Comparison of ENCODE assay signal across 11 cellular contexts in the genomic region with DNA sequence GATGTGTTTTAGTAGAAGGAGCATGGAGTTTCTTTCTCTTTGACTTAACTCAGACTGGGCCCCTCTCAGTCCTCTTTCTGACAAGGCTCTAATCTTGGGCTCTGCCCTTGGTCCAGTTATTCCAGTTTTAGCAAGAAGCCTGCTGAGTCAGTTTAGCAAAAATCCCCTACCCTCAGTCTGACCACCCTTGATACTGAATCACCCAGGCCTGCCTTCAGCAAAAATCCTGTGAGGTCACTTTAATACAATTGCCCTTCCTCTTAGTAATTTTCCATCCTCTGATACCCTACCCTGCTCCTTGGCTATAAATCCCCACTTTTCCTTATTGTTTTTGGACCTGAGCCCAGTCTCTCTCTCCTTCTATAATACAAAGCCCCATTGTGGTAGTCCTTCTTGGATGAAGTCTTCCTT.
A peak's percentile ranks its signal among the peaks of the same experiment; 100 is the strongest.
DNase-seq lines count a peak whose midpoint lies in the region; TF ChIP-seq lines count a peak whose summit lies in the region.
"Had no signal": no experiment of that assay in that cellular context is flagged by ENCODE, and none has a peak within 500 bp of the region (broad histone marks: within the 10 kb centered on the region; RNA-seq: fewer than 3 reads in every experiment).

No MANE protein-coding gene starts in this region.

- in situ Hi-C loops in astrocyte of the spinal cord (cut with HindIII; ENCODE audit: low sequenced_read_pairs), result no loop called here
- in situ Hi-C loops in GM13977 (cut with MboI; ENCODE audit: low pct_unique_long_range_greater_than_20kb, low sequenced_read_pairs, unreplicated experiment), result no loop called here

- TF ChIP-seq CTCF in AG04450 (IDR thresholded peaks at IDR 0.05; ENCODE audit: low read depth, low read length), result no peak
- TF ChIP-seq CTCF in astrocyte of the spinal cord (IDR thresholded peaks at IDR 0.05; ENCODE audit: low read depth, low read length), result no peak
- no peak for TF ChIP-seq CTCF in GM13977 (IDR thresholded peaks at IDR 0.05; ENCODE audit: extremely low read depth, insufficient read depth, missing control alignments)

- H3K27ac ChIP-seq in AG04450 (ENCODE audit: low read depth, low read length), result peak overlapping the region; percentile 94
- H3K27ac ChIP-seq: thyroid gland had no signal

- H3K9me3 ChIP-seq in AG04450 (ENCODE audit: control insufficient read depth, insufficient read depth, low read length), result no peaks in the 10 kb centered on the region; the same call in 1 of the 2 replicates
- H3K9me3 ChIP-seq: thyroid gland had no signal

- CTCF ChIA-PET in AG04450 (lab: Charles Lee), result no interaction called here

- POLR2A ChIA-PET in AG04450 (lab: Yijun Ruan, JAX), result interaction anchor here (0.6 to 0.8 kb wide), 3 partner anchors 17 to 1454 kb away, joined by 3 to 4 read pairs (median 3); no protein-coding TSS in a partner anchor

- DNase-seq in AG04450 (ENCODE audit: low read depth, low spot score) (peak; percentile 87), HS-27A (ENCODE audit: low read depth) (peak; percentile 96), astrocyte of the spinal cord (ENCODE audit: low read depth, low spot score) (peak; percentile 96), kidney glomerular epithelial cell (lab: John Stamatoyannopoulos, UW) (peak; percentile 91), GM13977 (ENCODE audit: low spot score) (no peak), ecto neural progenitor cell (ENCODE audit: low spot score) (no peak), NCI-H1048 (lab: John Stamatoyannopoulos, UW) (no peak), SIG-M5 (lab: John Stamatoyannopoulos, UW) (no peak)
- DNase-seq: DMS 273 treated with DMSO at 0.1 percent for 48 hours, thyroid gland had no signal

- no peaks in the 10 kb centered on the region for H3K27me3 ChIP-seq in AG04450 (ENCODE audit: control insufficient read depth, insufficient read depth, low read length)
- H3K27me3 ChIP-seq: thyroid gland had no signal

- H3K4me3 ChIP-seq in AG04450 (ENCODE audit: low read depth, low read length) (no peak overlapping the region), astrocyte of the spinal cord (ENCODE audit: low read depth, low read length) (no peak overlapping the region)
- H3K4me3 ChIP-seq: skin epidermis, thyroid gland had no signal

Comparison
In these comparisons a context has a peak if more than half of its experiments do, and no peak if none do; other contexts are left out.
1. DNase-seq: peak in AG04450 (single experiment), HS-27A (single experiment), astrocyte of the spinal cord (single experiment) and kidney glomerular epithelial cell (single experiment); none in GM13977 (single experiment), ecto neural progenitor cell (single experiment), NCI-H1048 (single experiment) and SIG-M5 (single experiment).